8 cellular contexts compared by ENCODE assay signal in genomic region chr10:74827045-74827441, GRCh38.
DNase-seq lines count a peak whose midpoint lies in the region; TF ChIP-seq lines count a peak whose summit lies in the region.

No MANE protein-coding gene starts in this region.

- H3K27ac ChIP-seq in rectal smooth muscle tissue (ENCODE audit: low read depth, low read length) = peak overlapping the region; percentile 4

- no peak overlapping the region for H3K9ac ChIP-seq in rectal smooth muscle tissue (ENCODE audit: low read length)

- TF ChIP-seq CTCF in epithelial cell of esophagus (IDR thresholded peaks at IDR 0.05; ENCODE audit: insufficient read depth, low read depth, low read length, missing control alignments) = no peak

- H3K4me1 ChIP-seq in rectal smooth muscle tissue (ENCODE audit: control insufficient read depth, insufficient read depth, low read length) = peaks cover 9% of the 10 kb centered on the region

- DNase-seq in DMS153 (lab: John Stamatoyannopoulos, UW) (peak; percentile 56), DMS153 treated with DMSO at 0.1 percent for 48 hours (lab: John Stamatoyannopoulos, UW; ENCODE audit: unreplicated experiment) (no peak), NCI-H748 (lab: John Stamatoyannopoulos, UW; ENCODE audit: unreplicated experiment) (peak; percentile 87), epithelial cell of esophagus (ENCODE audit: low read depth) (no peak), islet precursor cell (no peak), NCI-H1436 treated with DMSO at 0.1 percent for 48 hours (lab: John Stamatoyannopoulos, UW) (no peak), OCI-M1 (lab: John Stamatoyannopoulos, UW) (no peak)

- H3K27me3 ChIP-seq in rectal smooth muscle tissue (ENCODE audit: control insufficient read depth, insufficient read depth, low read length) = no peaks in the 10 kb centered on the region

- no peaks in the 10 kb centered on the region for H3K36me3 ChIP-seq in rectal smooth muscle tissue (ENCODE audit: control insufficient read depth, insufficient read depth, low read length)

- H3K4me3 ChIP-seq in epithelial cell of esophagus (ENCODE audit: low read length) (peak overlapping the region; percentile 74), rectal smooth muscle tissue (ENCODE audit: low read length) (peak overlapping the region; percentile 78)

Comparison
In these comparisons a context has a peak if more than half of its experiments do, and no peak if none do; other contexts are left out.
1. DNase-seq: peak in DMS153 (single experiment) and NCI-H748 (single experiment); none in DMS153 treated with DMSO at 0.1 percent for 48 hours (single experiment), epithelial cell of esophagus (single experiment), islet precursor cell (single experiment), NCI-H1436 treated with DMSO at 0.1 percent for 48 hours (single experiment) and OCI-M1 (single experiment).